ENCODE assay signal across 1 cellular context in genomic region chr2:223853425-223853837, GRCh38.
TF ChIP-seq lines count a peak whose summit lies in the region.

No MANE protein-coding gene starts in this region.

TF ChIP-seq in GM12878, 131 proteins besides CTCF, POLR2A, EP300 and RAD21:
- no peak for TF ChIP-seq GABPA (IDR thresholded peaks at IDR 0.05; ENCODE audit: low read depth)
- no peak for TF ChIP-seq BRCA1 (IDR thresholded peaks at IDR 0.05; ENCODE audit: low read depth, low read length)
- TF ChIP-seq WRNIP1 (IDR thresholded peaks at IDR 0.05; ENCODE audit: borderline replicate concordance, low read depth, low read length), result no peak
- no peak for TF ChIP-seq E4F1 (IDR thresholded peaks at IDR 0.05; ENCODE audit: borderline replicate concordance, partially characterized antibody)
- no peak for TF ChIP-seq ZNF622 (IDR thresholded peaks at IDR 0.05)
- TF ChIP-seq MYC (IDR thresholded peaks at IDR 0.05; ENCODE audit: insufficient read depth, insufficient read length, insufficient replicate concordance, low read length, severe bottlenecking), result no peak
- TF ChIP-seq SMC3 (IDR thresholded peaks at IDR 0.05; ENCODE audit: borderline replicate concordance, low read length), result no peak
- TF ChIP-seq FOS (IDR thresholded peaks at IDR 0.05; ENCODE audit: borderline replicate concordance, extremely low read depth, insufficient read length), result no peak
- no peak for TF ChIP-seq HDAC6 (IDR thresholded peaks at IDR 0.05; ENCODE audit: unreplicated experiment)
